In the genomic region with DNA sequence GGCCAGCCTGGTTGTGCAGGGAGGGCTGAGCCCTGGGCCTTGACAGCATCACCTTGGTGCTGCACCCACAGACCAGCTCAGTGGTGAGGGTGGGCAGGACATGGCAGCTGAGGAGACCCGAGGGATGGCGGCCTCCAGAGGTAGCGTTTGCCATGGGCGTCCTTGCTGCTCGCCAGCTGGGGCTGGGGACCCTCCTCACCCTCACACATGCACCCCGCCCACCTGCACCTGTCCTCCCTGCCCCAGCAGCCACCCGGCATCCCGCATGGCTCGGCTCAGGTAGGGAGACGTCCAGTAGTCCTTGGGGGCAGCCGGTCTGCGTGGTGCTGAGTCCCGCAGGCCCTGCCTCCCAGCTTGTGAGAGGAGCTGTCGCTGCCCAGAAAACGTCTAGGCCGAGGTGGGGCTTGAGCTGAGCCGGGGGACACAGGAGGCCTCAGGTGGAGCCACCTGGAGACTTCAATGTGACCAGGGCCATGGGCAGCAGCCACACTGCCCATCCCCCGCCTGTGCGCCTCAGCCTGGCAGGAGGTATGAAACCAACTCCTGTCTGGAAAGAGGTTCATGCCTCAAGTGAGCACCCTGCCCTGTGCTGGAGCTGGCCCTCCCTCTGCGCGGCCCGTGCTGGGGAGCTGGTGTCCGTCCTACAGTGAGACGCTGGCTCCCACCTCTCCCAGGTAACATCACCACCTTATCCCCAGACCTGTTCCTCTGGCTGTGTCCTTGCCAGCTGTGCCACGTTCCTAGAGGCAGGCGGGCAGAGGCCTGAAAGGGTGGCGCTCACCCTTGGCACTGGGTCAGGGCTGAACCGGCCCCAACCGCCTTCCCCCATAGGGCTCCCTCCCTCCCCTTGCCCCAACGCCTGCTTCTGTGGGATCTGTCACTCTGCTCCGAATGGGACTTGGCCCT, we compare ENCODE assay signal across 19 cellular contexts. TPM values are rescaled to one million over a fixed set of nuclear protein-coding genes. Genes with fewer than 3 reads are reported as not detected.
DNase-seq lines count a peak whose midpoint lies in the region; FAIRE-seq and TF ChIP-seq lines count a peak whose summit lies in the region.
"Had no signal": no experiment of that assay in that cellular context is flagged by ENCODE, and none has a peak within 500 bp of the region (broad histone marks: within the 10 kb centered on the region; RNA-seq: fewer than 3 reads in every experiment).

No MANE protein-coding gene starts in this region.

- POLR2A ChIA-PET in H1 (lab: Charles Lee; ENCODE audit: partially characterized antibody): no interaction called here

- H2BK12ac ChIP-seq in H1 (ENCODE audit: low read depth, low read length): 0 out of 2 replicates have a peak overlapping the region, but pooled peaks have one; percentile 39

- H3K4me2 ChIP-seq in Karpas-422 (ENCODE audit: low read depth, low read length, poor library complexity, severe bottlenecking) (no peak overlapping the region), H1 (ENCODE audit: insufficient read depth in 1 of 2, low read depth in 2 of 2, low read length in 2 of 2) (no peak overlapping the region), osteoblast (ENCODE audit: insufficient read depth, low read length) (no peak overlapping the region)

- WGBS in H1 (ENCODE audit: extremely low coverage in 1 of 2, insufficient coverage in 1 of 2, insufficient read length in 1 of 2, insufficient replicate concordance in 2 of 2, low coverage in 1 of 2, low lambda C conversion rate in 2 of 2, missing lambda C conversion rate in 1 of 2), 2 experiments: 92% methylated on average over 28 of the region's 31 CpGs; no CpG with 5 or more reads in 1 of the 2 experiments

- H3K27me3 Mint-ChIP-seq in CD14-positive monocyte (ENCODE audit: low read depth in 3 of 3): peaks cover 9 to 17% (median 13%) of the 10 kb centered on the region in 3 donors

- H3K79me1 ChIP-seq in H1 (ENCODE audit: low read depth, low read length): no peaks in the 10 kb centered on the region; the same call in 1 of the 2 replicates

- TF ChIP-seq CTCF in CD14-positive monocyte (IDR thresholded peaks at IDR 0.05) (no peak), H1 (IDR thresholded peaks at IDR 0.05; ENCODE audit: control extremely low read depth in 1 of 3, insufficient read depth in 1 of 3, low read depth in 1 of 3, low read length in 3 of 3) (no peak), osteoblast (IDR thresholded peaks at IDR 0.05; ENCODE audit: extremely low read depth, low read depth, low read length) (no peak)

- peaks cover 0 to 9% of the 10 kb centered on the region in 2 donors for H3K36me3 Mint-ChIP-seq in CD14-positive monocyte

- peaks cover 3% of the 10 kb centered on the region for H4K20me1 ChIP-seq in Karpas-422 (ENCODE audit: insufficient read depth, low read depth, low read length)
- H4K20me1 ChIP-seq in H1 (replicated peaks in 1 of 2; ENCODE audit: control insufficient read depth in 1 of 2, insufficient read depth in 2 of 2, low read length in 2 of 2): peaks cover 0 to 11% of the 10 kb centered on the region in 2 experiments
- peaks cover 6% of the 10 kb centered on the region for H4K20me1 ChIP-seq in osteoblast (ENCODE audit: insufficient read depth, low read length)

- H3K14ac ChIP-seq in H1 (ENCODE audit: insufficient read length): no peak overlapping the region

- peaks cover 14% of the 10 kb centered on the region for H3K79me2 ChIP-seq in Karpas-422 (ENCODE audit: low read length)
- H3K79me2 ChIP-seq in H1 (ENCODE audit: control insufficient read depth in 1 of 2, insufficient read depth in 2 of 2, low read length in 2 of 2): peaks cover 0 to 4% of the 10 kb centered on the region in 2 experiments; a peak in 1 of 4 replicates
- peaks cover 13% of the 10 kb centered on the region for H3K79me2 ChIP-seq in osteoblast (ENCODE audit: insufficient read depth, low read length)

- no peak overlapping the region for H3K4me3 Mint-ChIP-seq in CD14-positive monocyte
- H3K4me3 Mint-ChIP-seq: activated CD8-positive, alpha-beta T cell treated with anti-CD3 and anti-CD28 coated beads, Interleukin-2, amount 10 ng/mL, durations not matched to agents 7 days and 5 days; activated naive CD8-positive, alpha-beta T cell had no signal

- 0 out of 2 replicates have a peak overlapping the region, but pooled peaks have one; percentile 39 for H2AK5ac ChIP-seq in H1 (ENCODE audit: low read depth, low read length)

- H3K4me1 ChIP-seq in Karpas-422 (ENCODE audit: low read length) (peaks cover 13% of the 10 kb centered on the region), H1 (replicated peaks in 1 of 4; ENCODE audit: control insufficient read depth in 3 of 4, insufficient read depth in 4 of 4, low read length in 3 of 4) (peaks cover 2 to 19% (median 12%) of the 10 kb centered on the region in 4 experiments; a peak in 6 of 7 replicates), osteoblast (ENCODE audit: insufficient read depth, low read length) (peaks cover 3% of the 10 kb centered on the region)

- H2BK20ac ChIP-seq in H1 (ENCODE audit: low read length): no peak overlapping the region

- no peaks in the 10 kb centered on the region for H3K9me2 ChIP-seq in Karpas-422 (replicated peaks; ENCODE audit: insufficient read depth, low read length)

- H3K23me2 ChIP-seq in H1 (ENCODE audit: low read depth, low read length): peaks cover 8% of the 10 kb centered on the region; the same call in 1 of the 2 replicates

- no peak overlapping the region for H3K18ac ChIP-seq in H1 (ENCODE audit: extremely low read depth, low read length)

- H4K5ac ChIP-seq in H1 (ENCODE audit: insufficient read length, low read depth, low read length): no peak overlapping the region

- H3K23ac ChIP-seq in H1 (ENCODE audit: insufficient read length): no peak overlapping the region

- TF ChIP-seq RAD21 in H1 (IDR thresholded peaks at IDR 0.05 in 1 of 2, conservative IDR thresholded peaks at IDR 0.05 in 1 of 2; ENCODE audit: low read depth in 2 of 2, low read length in 2 of 2): no peak

- intact Hi-C loops in CD14-positive monocyte (cut with micrococcal nuclease): no loop called here

- H3K56ac ChIP-seq in H1 (replicated peaks; ENCODE audit: insufficient read length, low read depth, low read length): no peak overlapping the region

- no peak overlapping the region for H4K8ac ChIP-seq in H1 (ENCODE audit: extremely low read depth, insufficient read depth, low read length)

- H4K91ac ChIP-seq in H1 (replicated peaks; ENCODE audit: insufficient read length, low read length): no peak overlapping the region

- no peak overlapping the region for H3K4ac ChIP-seq in H1 (replicated peaks; ENCODE audit: insufficient read length, low read depth, low read length)

- no peak overlapping the region for H2BK120ac ChIP-seq in H1 (replicated peaks; ENCODE audit: low read depth, low read length)

- H3K4me3 ChIP-seq in Karpas-422 (ENCODE audit: low read length) (no peak overlapping the region), H1 (ENCODE audit: extremely low read depth in 1 of 4, insufficient read depth in 2 of 4, low read depth in 3 of 4, low read length in 4 of 4) (no peak overlapping the region), osteoblast (ENCODE audit: insufficient read depth, low read length) (no peak overlapping the region)
- H3K4me3 ChIP-seq: dorsolateral prefrontal cortex, gastroesophageal sphincter, SJCRH30 had no signal

- DNase-seq in CD14-positive monocyte (ENCODE audit: low spot score): peak; percentile 43
- DNase-seq in Karpas-422: peak; percentile 12
- no peak for DNase-seq in H1 (ENCODE audit: low read depth in 1 of 2, low spot score in 2 of 2)
- DNase-seq in osteoblast (ENCODE audit: insufficient read length, low spot score, missing footprints): peak; percentile 92
- DNase-seq in DMS114 treated with DMSO at 0.1 percent for 48 hours (lab: John Stamatoyannopoulos, UW; ENCODE audit: unreplicated experiment): no peak
- no peak for DNase-seq in dermis blood vessel endothelial cell
- no peak for DNase-seq in NCI-H1417 (lab: John Stamatoyannopoulos, UW)
- DNase-seq: activated CD8-positive, alpha-beta T cell treated with anti-CD3 and anti-CD28 coated beads, Interleukin-2, amount 10 ng/mL, durations not matched to agents 7 days and 5 days; activated T-cell treated with anti-CD3 and anti-CD28 coated beads, Interleukin-2, amount 50 U/mL, for 48 hours; erythroblast; NCI-H187 treated with DMSO at 0.1 percent for 48 hours; NCI-H510A treated with DMSO at 0.1 percent for 48 hours; SJCRH30; stimulated activated CD4-positive, alpha-beta T cell treated with anti-CD3 and anti-CD28 coated beads, Interleukin-2, amount 100 ng/mL, for 48 hours; T-helper 2 cell had no signal

- TF ChIP-seq EP300 in H1 (IDR thresholded peaks at IDR 0.05; ENCODE audit: borderline replicate concordance in 1 of 2, low read depth in 2 of 2, low read length in 2 of 2): no peak

- TF ChIP-seq POLR2A in H1 (IDR thresholded peaks at IDR 0.05; ENCODE audit: control extremely low read depth in 1 of 2, low read depth in 2 of 2, low read length in 2 of 2): no peak

- no peak overlapping the region for H2AFZ ChIP-seq in Karpas-422 (ENCODE audit: low read length)
- H2AFZ ChIP-seq in H1 (ENCODE audit: low read length): no peak overlapping the region
- H2AFZ ChIP-seq in osteoblast (ENCODE audit: low read length): no peak overlapping the region

- CTCF ChIA-PET in H1 (lab: Charles Lee; ENCODE audit: partially characterized antibody): interaction anchor here (1.0 to 1.5 kb wide), 3 partner anchors 10 to 33 kb away, joined by 3 to 5 read pairs (median 3); no protein-coding TSS in a partner anchor

- H3K36me3 ChIP-seq in Karpas-422 (ENCODE audit: insufficient read depth, low read length) (no peaks in the 10 kb centered on the region), H1 (ENCODE audit: control insufficient read depth in 2 of 4, insufficient read depth in 4 of 4, low read length in 3 of 4) (no peaks in the 10 kb centered on the region), osteoblast (ENCODE audit: insufficient read depth, low read length) (no peaks in the 10 kb centered on the region)
- H3K36me3 ChIP-seq: gastroesophageal sphincter, SJCRH30 had no signal

- H3K9me3 Mint-ChIP-seq in CD14-positive monocyte: peaks cover 0 to 3% (median 2%) of the 10 kb centered on the region in 7 donors
- H3K9me3 Mint-ChIP-seq: IgD-negative memory B cell had no signal

- H3K27me3 ChIP-seq in Karpas-422 (ENCODE audit: low read length) (no peaks in the 10 kb centered on the region), H1 (replicated peaks in 1 of 4; ENCODE audit: control insufficient read depth in 3 of 4, extremely low read depth in 1 of 4, insufficient read depth in 3 of 4, low read length in 3 of 4) (peaks cover 0 to 13% (median 5%) of the 10 kb centered on the region in 4 experiments; a peak in 3 of 7 replicates), osteoblast (ENCODE audit: insufficient read depth, low read length) (no peaks in the 10 kb centered on the region)
- H3K27me3 ChIP-seq: SJCRH30 had no signal

- H3K4me1 Mint-ChIP-seq in CD14-positive monocyte: peaks cover 25% of the 10 kb centered on the region

- no peak for FAIRE-seq in H1 (lab: Jason Lieb, UNC)

- H3K9me3 ChIP-seq in Karpas-422 (ENCODE audit: low read length): no peaks in the 10 kb centered on the region
- no peaks in the 10 kb centered on the region for H3K9me3 ChIP-seq in H1 (ENCODE audit: insufficient read depth in 2 of 2, low read depth in 1 of 2, low read length in 1 of 2)
- no peaks in the 10 kb centered on the region for H3K9me3 ChIP-seq in osteoblast (ENCODE audit: low read depth, low read length)
- H3K9me3 ChIP-seq: gastroesophageal sphincter, SJCRH30 had no signal

- H3K9ac ChIP-seq in Karpas-422 (ENCODE audit: low read length) (no peak overlapping the region), H1 (replicated peaks in 1 of 4; ENCODE audit: extremely low read depth in 1 of 4, low read depth in 3 of 4, low read length in 3 of 4) (no peak overlapping the region)

- H3K27ac ChIP-seq in Karpas-422 (ENCODE audit: low read length) (no peak overlapping the region), H1 (ENCODE audit: low read depth, low read length) (no peak overlapping the region), osteoblast (ENCODE audit: low read depth, low read length) (no peak overlapping the region)
- H3K27ac ChIP-seq: SJCRH30 had no signal

- H2BK5ac ChIP-seq in H1 (ENCODE audit: low read depth, low read length): no peak overlapping the region

- H2BK15ac ChIP-seq in H1 (ENCODE audit: low read length): 0 out of 2 replicates have a peak overlapping the region, but pooled peaks have one; percentile 29

- peak overlapping the region in 2 of 7 donors; percentile 30 to 41 for H3K27ac Mint-ChIP-seq in CD14-positive monocyte
- H3K27ac Mint-ChIP-seq: activated CD8-positive, alpha-beta T cell treated with anti-CD3 and anti-CD28 coated beads, Interleukin-2, amount 10 ng/mL, durations not matched to agents 7 days and 5 days; activated naive CD8-positive, alpha-beta T cell had no signal

RNA-seq across cellular contexts. Expression of a gene that starts 3.3 kb away (rescaled TPM):
- 10 to 100 TPM; 34.5 to 39.3 TPM for polyA plus RNA-seq in CD14-positive monocyte
- total RNA-seq in Karpas-422 (2014; rRNA removed; shearing (Covaris generic); ENCODE audit: low replicate concordance): 46.7 and 117 TPM in 2 replicates
- 57.5 and 60.0 TPM in 2 replicates for total RNA-seq in H1 (2021; fragmentation: NEBNext Ultra II Directional; extraction: Animal tissue kit (Norgen Biotek cat#: 25700))
- 44.2 and 88.8 TPM in 2 replicates for polyA plus RNA-seq in H1 (2011; rRNA removed)
- 59.7 TPM for polyA plus RNA-seq in H1 (2011; cell fraction: cytosol; rRNA removed)
- 170 TPM for polyA plus RNA-seq in H1 (2011; cell fraction: nucleus; rRNA removed)
- 38.3 to 63.0 TPM (median 60.8 TPM) in 4 replicates for polyA plus RNA-seq in H1 (2012, experiment 1 of 2)
- polyA plus RNA-seq in H1 (2012, experiment 2 of 2): 46.4 TPM
- polyA plus RNA-seq in H1 (2013, experiment 1 of 2): 46.6 TPM
- polyA plus RNA-seq in H1 (2013, experiment 2 of 2): 45.5 TPM
- polyA minus RNA-seq in H1 (2011; rRNA and poly(A)+ RNA removed): 17.2 and 19.0 TPM in 2 replicates
- 23.3 TPM for polyA minus RNA-seq in H1 (2011; cell fraction: cytosol; rRNA and poly(A)+ RNA removed)
- 30.3 TPM for polyA minus RNA-seq in H1 (2011; cell fraction: nucleus; rRNA and poly(A)+ RNA removed)
- total RNA-seq in osteoblast: 13.6 and 13.8 TPM in 2 replicates
- total RNA-seq in dermis blood vessel endothelial cell: 25.2 and 39.4 TPM in 2 replicates

RNA-seq across cellular contexts. Expression of a gene that starts 11.9 kb away (rescaled TPM):
- polyA plus RNA-seq in CD14-positive monocyte (under 1 TPM in 1 of 2 donors, not detected in 1; 0.05 TPM), H1 (2011; rRNA removed) (3.5 and 6.0 TPM in 2 replicates)
- not detected in 2 replicates for total RNA-seq in Karpas-422 (2014; rRNA removed; shearing (Covaris generic); ENCODE audit: low replicate concordance)
- total RNA-seq in H1 (2021; fragmentation: NEBNext Ultra II Directional; extraction: Animal tissue kit (Norgen Biotek cat#: 25700)): 5.0 and 5.4 TPM in 2 replicates
- 4.2 TPM for polyA plus RNA-seq in H1 (2011; cell fraction: cytosol; rRNA removed)
- 8.3 TPM for polyA plus RNA-seq in H1 (2011; cell fraction: nucleus; rRNA removed)
- polyA plus RNA-seq in H1 (2012, experiment 1 of 2): 3.9 to 6.9 TPM (median 5.9 TPM) in 4 replicates
- 4.1 TPM for polyA plus RNA-seq in H1 (2012, experiment 2 of 2)
- 4.8 TPM for polyA plus RNA-seq in H1 (2013, experiment 1 of 2)
- polyA plus RNA-seq in H1 (2013, experiment 2 of 2): 5.1 TPM
- 0.78 and 0.91 TPM in 2 replicates for polyA minus RNA-seq in H1 (2011; rRNA and poly(A)+ RNA removed)
- polyA minus RNA-seq in H1 (2011; cell fraction: cytosol; rRNA and poly(A)+ RNA removed): 2.8 TPM
- 2.8 TPM for polyA minus RNA-seq in H1 (2011; cell fraction: nucleus; rRNA and poly(A)+ RNA removed)
- total RNA-seq in osteoblast (under 0.01 and 0.29 TPM in 2 replicates), dermis blood vessel endothelial cell (0.34 and 0.60 TPM in 2 replicates)
- total RNA-seq: SJCRH30 had no signal
- polyA plus RNA-seq: IgD-negative memory B cell had no signal

RNA-seq across cellular contexts. Expression of a gene that starts 18.4 kb away (rescaled TPM):
- polyA plus RNA-seq in CD14-positive monocyte (1 to 10 TPM; 2.7 to 8.7 TPM), H1 (2011; rRNA removed) (25.1 and 34.1 TPM in 2 replicates)
- total RNA-seq in Karpas-422 (2014; rRNA removed; shearing (Covaris generic); ENCODE audit: low replicate concordance): 20.0 and 64.1 TPM in 2 replicates
- total RNA-seq in H1 (2021; fragmentation: NEBNext Ultra II Directional; extraction: Animal tissue kit (Norgen Biotek cat#: 25700)): 16.8 and 18.6 TPM in 2 replicates
- polyA plus RNA-seq in H1 (2011; cell fraction: cytosol; rRNA removed): 30.9 TPM
- 69.8 TPM for polyA plus RNA-seq in H1 (2011; cell fraction: nucleus; rRNA removed)
- 12.9 to 24.6 TPM (median 20.6 TPM) in 4 replicates for polyA plus RNA-seq in H1 (2012, experiment 1 of 2)
- 13.2 TPM for polyA plus RNA-seq in H1 (2012, experiment 2 of 2)
- 16.6 TPM for polyA plus RNA-seq in H1 (2013, experiment 1 of 2)
- polyA plus RNA-seq in H1 (2013, experiment 2 of 2): 14.1 TPM
- 6.4 and 7.1 TPM in 2 replicates for polyA minus RNA-seq in H1 (2011; rRNA and poly(A)+ RNA removed)
- polyA minus RNA-seq in H1 (2011; cell fraction: cytosol; rRNA and poly(A)+ RNA removed): 6.4 TPM
- 9.8 TPM for polyA minus RNA-seq in H1 (2011; cell fraction: nucleus; rRNA and poly(A)+ RNA removed)
- total RNA-seq in osteoblast (13.0 and 15.6 TPM in 2 replicates), dermis blood vessel endothelial cell (32.8 and 47.0 TPM in 2 replicates)

Comparison
In these comparisons a context has a peak if more than half of its experiments do, and no peak if none do; other contexts are left out.
1. DNase-seq: peak in CD14-positive monocyte (single experiment), Karpas-422 (single experiment) and osteoblast (single experiment); none in H1 (0 of 2), DMS114 treated with DMSO at 0.1 percent for 48 hours (single experiment), dermis blood vessel endothelial cell (single experiment) and NCI-H1417 (0 of 3).